1 cellular context compared by ENCODE assay signal in genomic region chr19:38850231-38850975, GRCh38.
TF ChIP-seq lines count a peak whose summit lies in the region.

No MANE protein-coding gene starts in this region.

TF ChIP-seq in HEK293, 187 proteins besides CTCF, POLR2A, EP300 and RAD21 (continued from another document):
- peak; percentile 98 for TF ChIP-seq SP2 (tag by site-specific recombination; IDR thresholded peaks at IDR 0.05)
- peak; percentile 80 for TF ChIP-seq ZBTB17 (tag by site-specific recombination; IDR thresholded peaks at IDR 0.05)
- no peak for TF ChIP-seq ZNF701 (tag by site-specific recombination; IDR thresholded peaks at IDR 0.05)
- peak; percentile 60; the same call in 1 of the 2 replicates for TF ChIP-seq ZNF324 (tag by site-specific recombination; IDR thresholded peaks at IDR 0.05)
- TF ChIP-seq PRDM10 (tag by site-specific recombination; IDR thresholded peaks at IDR 0.05): peak; percentile 91
- TF ChIP-seq KLF1 (tag by site-specific recombination; IDR thresholded peaks at IDR 0.05): peak; percentile 74
- no peak for TF ChIP-seq ZNF658 (tag by site-specific recombination; IDR thresholded peaks at IDR 0.05)
- peak; percentile 98 for TF ChIP-seq ZBTB21 (tag by site-specific recombination; IDR thresholded peaks at IDR 0.05)
- peak; percentile 57 for TF ChIP-seq ZXDB (tag by site-specific recombination; IDR thresholded peaks at IDR 0.05)
- no peak for TF ChIP-seq GLIS1 (tag by site-specific recombination; IDR thresholded peaks at IDR 0.05)
- TF ChIP-seq, protein P1, sequence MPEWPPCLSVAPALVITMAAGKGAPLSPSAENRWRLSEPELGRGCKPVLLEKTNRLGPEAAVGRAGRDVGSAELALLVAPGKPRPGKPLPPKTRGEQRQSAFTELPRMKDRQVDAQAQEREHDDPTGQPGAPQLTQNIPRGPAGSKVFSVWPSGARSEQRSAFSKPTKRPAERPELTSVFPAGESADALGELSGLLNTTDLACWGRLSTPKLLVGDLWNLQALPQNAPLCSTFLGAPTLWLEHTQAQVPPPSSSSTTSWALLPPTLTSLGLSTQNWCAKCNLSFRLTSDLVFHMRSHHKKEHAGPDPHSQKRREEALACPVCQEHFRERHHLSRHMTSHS (tag by site-specific recombination; IDR thresholded peaks at IDR 0.05): no peak
- peak; percentile 86 for TF ChIP-seq KLF8 (tag by site-specific recombination; IDR thresholded peaks at IDR 0.05)
- no peak for TF ChIP-seq ZNF211 (tag by site-specific recombination; IDR thresholded peaks at IDR 0.05; ENCODE audit: low read depth)
- TF ChIP-seq ZNF404 (tag by site-specific recombination; IDR thresholded peaks at IDR 0.05): 0 out of 2 replicates have a peak, but pooled peaks have one; percentile 26
- TF ChIP-seq ZNF561 (tag by site-specific recombination; IDR thresholded peaks at IDR 0.05; ENCODE audit: borderline replicate concordance): peak; percentile 47; the same call in 1 of the 2 replicates
- TF ChIP-seq KLF10 (tag by site-specific recombination; IDR thresholded peaks at IDR 0.05): peak; percentile 80
- peak; percentile 77 for TF ChIP-seq YY2 (tag by site-specific recombination; IDR thresholded peaks at IDR 0.05)
- TF ChIP-seq ZFP69B (tag by site-specific recombination; IDR thresholded peaks at IDR 0.05): peak; percentile 66; the same call in 1 of the 2 replicates
- TF ChIP-seq ZNF624 (tag by site-specific recombination; IDR thresholded peaks at IDR 0.05): no peak
